ENCODE assay signal across 10 cellular contexts in the genomic region with DNA sequence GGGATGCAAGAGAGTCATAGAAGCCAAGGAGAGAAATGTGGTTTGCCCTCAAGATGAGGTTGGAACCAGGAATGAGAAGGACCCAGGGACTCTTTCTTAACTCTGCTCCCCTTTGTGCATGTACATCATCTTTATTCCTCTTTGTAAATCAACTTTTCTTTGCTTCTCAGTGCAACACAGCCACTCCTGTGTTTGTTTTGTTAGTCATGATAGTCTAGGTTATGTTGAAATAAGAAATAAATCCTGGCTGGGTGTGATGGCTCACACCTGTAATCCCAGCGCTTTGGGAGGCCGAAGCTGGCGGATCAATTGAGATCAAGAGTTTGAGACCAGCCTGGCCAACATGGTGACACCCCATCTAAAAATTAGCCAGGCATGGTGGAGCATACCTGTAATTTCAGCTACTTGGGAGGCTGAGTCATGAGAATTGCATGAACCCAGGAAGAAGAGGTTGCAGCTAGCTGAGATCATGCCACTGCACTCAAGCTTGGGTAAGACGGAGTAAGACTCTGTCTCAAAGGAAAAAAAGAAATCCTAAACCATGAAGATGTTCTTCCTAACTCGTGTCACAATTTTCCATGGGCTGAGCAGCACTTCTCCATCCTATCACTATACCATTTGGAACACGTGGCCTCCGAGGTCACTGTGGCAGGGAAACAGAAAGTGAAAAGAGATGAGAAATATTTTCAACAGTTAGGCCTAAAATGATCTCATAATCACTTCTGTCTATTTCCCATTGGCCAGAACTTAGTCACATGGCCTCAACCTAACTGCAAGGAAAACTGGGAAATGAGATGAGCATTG.
DNase-seq lines count a peak whose midpoint lies in the region; ATAC-seq, FAIRE-seq and TF ChIP-seq lines count a peak whose summit lies in the region.
"Had no signal": no experiment of that assay in that cellular context is flagged by ENCODE, and none has a peak within 500 bp of the region (broad histone marks: within the 10 kb centered on the region; RNA-seq: fewer than 3 reads in every experiment).

No MANE protein-coding gene starts in this region.

- no peak overlapping the region for H3K4me2 ChIP-seq in K562 (ENCODE audit: insufficient read depth, low read length)

- H3K27me3 ChIP-seq in K562 (ENCODE audit: control insufficient read depth in 2 of 2, insufficient read depth in 2 of 2, low read length in 2 of 2), result no peaks in the 10 kb centered on the region
- H3K27me3 ChIP-seq: Peyer's patch had no signal

- DNase-seq in HT1080 (ENCODE audit: low read depth) (peak; percentile 85), K562 (ENCODE audit: extremely low read depth in 1 of 4, low spot score in 3 of 4) (no peak), kidney tubule cell (ENCODE audit: low spot score) (peak; percentile 89), activated gamma-delta T cell treated with Interleukin-2 at 50 U/mL for 16 hours (no peak), NCI-H345 treated with DMSO at 0.1 percent for 48 hours (lab: John Stamatoyannopoulos, UW; ENCODE audit: unreplicated experiment) (no peak)
- DNase-seq: activated naive CD8-positive, alpha-beta T cell treated with anti-CD3 and anti-CD28 coated beads, Interleukin-2, amount 50 U/mL, for 24 hours; NCI-H1092 treated with DMSO at 0.1 percent for 48 hours; Peyer's patch had no signal

- no peaks in the 10 kb centered on the region for H3K36me3 ChIP-seq in K562 (ENCODE audit: control insufficient read depth, insufficient read depth, low read length)
- H3K36me3 ChIP-seq: Peyer's patch had no signal

- FAIRE-seq in K562 (lab: Jason Lieb, UNC), result no peak

- ATAC-seq in K562 (no peak), GM18909 (IDR thresholded peaks at IDR 0.05; ENCODE audit: poor library complexity, unreplicated experiment) (no peak), GM18873 (IDR thresholded peaks at IDR 0.05; ENCODE audit: low FRiP score, unreplicated experiment) (no peak)
- ATAC-seq: activated naive CD8-positive, alpha-beta T cell treated with anti-CD3 and anti-CD28 coated beads, Interleukin-2, amount 50 U/mL, for 24 hours had no signal

- TF ChIP-seq RAD21 in K562 (CRISPR knock-in tag; conservative IDR thresholded peaks at IDR 0.05 in 1 of 2, IDR thresholded peaks at IDR 0.05 in 1 of 2), result no peak

- CTCF ChIA-PET in K562 (lab: Yijun Ruan, JAX; ENCODE audit: low intra/inter-chr PET ratio), result no interaction called here

- H3K27ac ChIP-seq in K562 (ENCODE audit: extremely low read depth, low read depth, low read length), result no peak overlapping the region
- H3K27ac ChIP-seq: Peyer's patch had no signal

- H3K9me3 ChIP-seq in K562 (replicated peaks; ENCODE audit: control insufficient read depth, insufficient read depth, low read depth, low read length), result no peaks in the 10 kb centered on the region
- H3K9me3 ChIP-seq: Peyer's patch had no signal

- no peak overlapping the region for H2AFZ ChIP-seq in K562 (ENCODE audit: low read depth, low read length)

- no peak overlapping the region for H3K9ac ChIP-seq in K562 (ENCODE audit: insufficient read depth in 1 of 2, low read depth in 2 of 2, low read length in 2 of 2)

- H3K4me1 ChIP-seq in K562 (replicated peaks in 1 of 2; ENCODE audit: control insufficient read depth in 2 of 2, insufficient read depth in 2 of 2, low read length in 2 of 2), result no peaks in the 10 kb centered on the region

- in situ Hi-C loops in K562 (cut with MboI), result no loop called here

- 2% methylated on average over 7 of the region's 7 CpGs for WGBS in K562 (ENCODE audit: insufficient coverage, low coverage, missing lambda C conversion rate)

- no peak for TF ChIP-seq CTCF in K562 (IDR thresholded peaks at IDR 0.05 in 2 of 3, conservative IDR thresholded peaks at IDR 0.05 in 1 of 3; ENCODE audit: insufficient read depth in 2 of 3, low read depth in 1 of 3, low read length in 3 of 3)

- no TSS peak for BruUV-seq in K562 (replicated peaks; lab: Mats Ljungman, UMichigan)

- H4K20me1 ChIP-seq in K562 (replicated peaks; ENCODE audit: control insufficient read depth, insufficient read depth, low read length), result no peaks in the 10 kb centered on the region

- no peak overlapping the region for H3K4me3 ChIP-seq in K562
- H3K4me3 ChIP-seq: Peyer's patch had no signal

- no peaks in the 10 kb centered on the region for H3K79me2 ChIP-seq in K562 (ENCODE audit: control insufficient read depth, insufficient read depth, low read length)

- TF ChIP-seq POLR2A in K562 (conservative IDR thresholded peaks at IDR 0.05), result no peak

- intact Hi-C loops in K562 (cut with micrococcal nuclease), result no loop called here

- no peaks in the 10 kb centered on the region for H3K9me1 ChIP-seq in K562 (ENCODE audit: control insufficient read depth, insufficient read depth, low read length)

- POLR2A ChIA-PET in K562 (lab: Yijun Ruan, JAX), result no interaction called here

- no peak for TF ChIP-seq EP300 in K562 (IDR thresholded peaks at IDR 0.05; ENCODE audit: low read length)

TF ChIP-seq in K562, 482 proteins besides CTCF, POLR2A, EP300 and RAD21:
- TF ChIP-seq, protein P1, sequence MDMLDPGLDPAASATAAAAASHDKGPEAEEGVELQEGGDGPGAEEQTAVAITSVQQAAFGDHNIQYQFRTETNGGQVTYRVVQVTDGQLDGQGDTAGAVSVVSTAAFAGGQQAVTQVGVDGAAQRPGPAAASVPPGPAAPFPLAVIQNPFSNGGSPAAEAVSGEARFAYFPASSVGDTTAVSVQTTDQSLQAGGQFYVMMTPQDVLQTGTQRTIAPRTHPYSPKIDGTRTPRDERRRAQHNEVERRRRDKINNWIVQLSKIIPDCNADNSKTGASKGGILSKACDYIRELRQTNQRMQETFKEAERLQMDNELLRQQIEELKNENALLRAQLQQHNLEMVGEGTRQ (CRISPR knock-in tag; IDR thresholded peaks at IDR 0.05), result peak; percentile 48
- TF ChIP-seq RAD51 (IDR thresholded peaks at IDR 0.05; ENCODE audit: borderline replicate concordance, low read depth) (peak; percentile 41), ZBTB8A (IDR thresholded peaks at IDR 0.05; ENCODE audit: partially characterized antibody) (no peak)

Comparison
In these comparisons a context has a peak if more than half of its experiments do, and no peak if none do; other contexts are left out.
1. DNase-seq: peak in HT1080 (single experiment) and kidney tubule cell (single experiment); none in K562 (0 of 4), activated gamma-delta T cell treated with Interleukin-2 at 50 U/mL for 16 hours (single experiment) and NCI-H345 treated with DMSO at 0.1 percent for 48 hours (single experiment).